ENCODE assay signal across 18 cellular contexts in genomic region chr14:95421741-95422140, GRCh38.
A peak's percentile ranks its signal among the peaks of the same experiment; 100 is the strongest.
DNase-seq lines count a peak whose midpoint lies in the region; ATAC-seq, FAIRE-seq and TF ChIP-seq lines count a peak whose summit lies in the region.
"Had no signal": no experiment of that assay in that cellular context is flagged by ENCODE, and none has a peak within 500 bp of the region (broad histone marks: within the 10 kb centered on the region; RNA-seq: fewer than 3 reads in every experiment).

No MANE protein-coding gene starts in this region.

- no peaks in the 10 kb centered on the region for H3K4me1 ChIP-seq in HEK293 (ENCODE audit: control insufficient read depth, insufficient read depth, low read length)
- H3K4me1 ChIP-seq in H1 (replicated peaks in 1 of 4; ENCODE audit: control insufficient read depth in 3 of 4, insufficient read depth in 4 of 4, low read length in 3 of 4) = no peaks in the 10 kb centered on the region
- no peaks in the 10 kb centered on the region for H3K4me1 ChIP-seq in trophoblast cell (ENCODE audit: control insufficient read depth in 1 of 2, insufficient read depth in 2 of 2, low read length in 2 of 2)
- H3K4me1 ChIP-seq: A549, BE2C, HAP-1 had no signal

- no peak overlapping the region for H4K5ac ChIP-seq in H1 (ENCODE audit: insufficient read length, low read depth, low read length)

- H3K9ac ChIP-seq in H1 (replicated peaks in 1 of 4; ENCODE audit: extremely low read depth in 1 of 4, low read depth in 3 of 4, low read length in 3 of 4) (no peak overlapping the region), trophoblast cell (ENCODE audit: low read length) (no peak overlapping the region)

- FAIRE-seq in H1 (lab: Jason Lieb, UNC) = no peak
- FAIRE-seq: A549, G401.6, GM12891, GM19239 had no signal

- no peak overlapping the region for H2BK5ac ChIP-seq in H1 (ENCODE audit: low read depth, low read length)
- no peak overlapping the region for H2BK5ac ChIP-seq in trophoblast cell (ENCODE audit: low read depth, low read length, poor library complexity)

- H2BK12ac ChIP-seq in H1 (ENCODE audit: low read depth, low read length) (no peak overlapping the region), trophoblast cell (ENCODE audit: low read length) (no peak overlapping the region)

- TF ChIP-seq CTCF in HEK293 (tag by site-specific recombination; IDR thresholded peaks at IDR 0.05) = no peak
- no peak for TF ChIP-seq CTCF in H1 (IDR thresholded peaks at IDR 0.05; ENCODE audit: control extremely low read depth in 1 of 3, insufficient read depth in 1 of 3, low read depth in 1 of 3, low read length in 3 of 3)

- H4K91ac ChIP-seq in H1 (replicated peaks; ENCODE audit: insufficient read length, low read length) = no peak overlapping the region
- H4K91ac ChIP-seq in trophoblast cell (ENCODE audit: low read depth, low read length) = no peak overlapping the region

- H2BK120ac ChIP-seq in H1 (replicated peaks; ENCODE audit: low read depth, low read length) = no peak overlapping the region
- no peak overlapping the region for H2BK120ac ChIP-seq in trophoblast cell (ENCODE audit: insufficient read depth, low read length, poor library complexity)

- TF ChIP-seq POLR2A in H1 (IDR thresholded peaks at IDR 0.05; ENCODE audit: control extremely low read depth in 1 of 2, low read depth in 2 of 2, low read length in 2 of 2) = no peak

- no peak overlapping the region for H4K12ac ChIP-seq in trophoblast cell (ENCODE audit: low read depth, low read length)

- H2BK20ac ChIP-seq in H1 (ENCODE audit: low read length) = no peak overlapping the region

- H3K36me3 ChIP-seq in HEK293 (ENCODE audit: control insufficient read depth in 2 of 2, insufficient read depth in 1 of 2, low read length in 2 of 2) = no peaks in the 10 kb centered on the region
- H3K36me3 ChIP-seq in H1 (ENCODE audit: control insufficient read depth in 2 of 4, insufficient read depth in 4 of 4, low read length in 3 of 4) = no peaks in the 10 kb centered on the region
- H3K36me3 ChIP-seq in trophoblast cell (ENCODE audit: control insufficient read depth in 1 of 2, insufficient read depth in 2 of 2, low read length in 2 of 2) = no peaks in the 10 kb centered on the region
- H3K36me3 ChIP-seq: BE2C, HAP-1 had no signal

- no peak overlapping the region for H3K56ac ChIP-seq in H1 (replicated peaks; ENCODE audit: insufficient read length, low read depth, low read length)

- no peak overlapping the region for H3K4me2 ChIP-seq in H1 (ENCODE audit: insufficient read depth in 1 of 2, low read depth in 2 of 2, low read length in 2 of 2)
- no peak overlapping the region for H3K4me2 ChIP-seq in trophoblast cell (ENCODE audit: low read length)
- H3K4me2 ChIP-seq: A549 had no signal

- H3K23ac ChIP-seq in H1 (ENCODE audit: insufficient read length) (no peak overlapping the region), trophoblast cell (ENCODE audit: low read length) (no peak overlapping the region)

- no peak overlapping the region for H3K4me3 ChIP-seq in HEK293 (ENCODE audit: low read depth, low read length)
- no peak overlapping the region for H3K4me3 ChIP-seq in H1 (ENCODE audit: extremely low read depth in 1 of 4, insufficient read depth in 2 of 4, low read depth in 3 of 4, low read length in 4 of 4)
- H3K4me3 ChIP-seq in trophoblast cell (ENCODE audit: low read depth, low read length) = no peak overlapping the region
- H3K4me3 ChIP-seq: A549, HAP-1 had no signal

- no peak for TF ChIP-seq RAD21 in H1 (IDR thresholded peaks at IDR 0.05 in 1 of 2, conservative IDR thresholded peaks at IDR 0.05 in 1 of 2; ENCODE audit: low read depth in 2 of 2, low read length in 2 of 2)

- H3K23me2 ChIP-seq in H1 (ENCODE audit: low read depth, low read length) = peaks cover 3% of the 10 kb centered on the region; the same call in 1 of the 2 replicates

- peak; percentile 1 for DNase-seq in RPMI7951 (ENCODE audit: low read depth)
- DNase-seq in H1 (ENCODE audit: low read depth in 1 of 2, low spot score in 2 of 2) = no peak
- DNase-seq in trophoblast cell = peak; percentile 52 to 74
- no peak for DNase-seq in NCI-H226
- no peak for DNase-seq in NCI-H1436 (lab: John Stamatoyannopoulos, UW)
- DNase-seq: BE2C; CD4-positive, alpha-beta memory T cell; DMS79; GOT3; HFFc6 had no signal

- H3K9me3 ChIP-seq in HEK293 (ENCODE audit: control insufficient read depth, insufficient read depth, low read depth, low read length) = no peaks in the 10 kb centered on the region
- 0 out of 4 replicates have a peak, but pooled peaks cover 0 to 4% of the 10 kb centered on the region in 2 experiments for H3K9me3 ChIP-seq in H1 (ENCODE audit: insufficient read depth in 2 of 2, low read depth in 1 of 2, low read length in 1 of 2)
- peaks cover 4% of the 10 kb centered on the region for H3K9me3 ChIP-seq in trophoblast cell (ENCODE audit: insufficient read depth, low read depth, low read length)
- H3K9me3 ChIP-seq: A549, BE2C, HAP-1 had no signal

- H4K8ac ChIP-seq in H1 (ENCODE audit: extremely low read depth, insufficient read depth, low read length) (no peak overlapping the region), trophoblast cell (ENCODE audit: low read depth, low read length) (no peak overlapping the region)

- H2BK15ac ChIP-seq in H1 (ENCODE audit: low read length) = no peak overlapping the region

- no peak for ATAC-seq in HG03520 (IDR thresholded peaks at IDR 0.05; ENCODE audit: unreplicated experiment)
- ATAC-seq: A549 had no signal

- H3K27me3 ChIP-seq in H1 (replicated peaks in 1 of 4; ENCODE audit: control insufficient read depth in 3 of 4, extremely low read depth in 1 of 4, insufficient read depth in 3 of 4, low read length in 3 of 4) (no peaks in the 10 kb centered on the region; a peak in 2 of 7 replicates), trophoblast cell (ENCODE audit: insufficient read depth, low read length) (no peaks in the 10 kb centered on the region)
- H3K27me3 ChIP-seq: BE2C had no signal

- H2AK5ac ChIP-seq in H1 (ENCODE audit: low read depth, low read length) = 0 out of 2 replicates have a peak overlapping the region, but pooled peaks have one; percentile 4
- no peak overlapping the region for H2AK5ac ChIP-seq in trophoblast cell (ENCODE audit: low read length)

- H3K14ac ChIP-seq in H1 (ENCODE audit: insufficient read length) (no peak overlapping the region), trophoblast cell (ENCODE audit: low read length) (no peak overlapping the region)

- H4K20me1 ChIP-seq in H1 (replicated peaks in 1 of 2; ENCODE audit: control insufficient read depth in 1 of 2, insufficient read depth in 2 of 2, low read length in 2 of 2) = no peaks in the 10 kb centered on the region

- H3K79me1 ChIP-seq in H1 (ENCODE audit: low read depth, low read length) (no peaks in the 10 kb centered on the region), trophoblast cell (ENCODE audit: low read length) (no peaks in the 10 kb centered on the region)

- H3K18ac ChIP-seq in H1 (ENCODE audit: extremely low read depth, low read length) = no peak overlapping the region
- no peak overlapping the region for H3K18ac ChIP-seq in trophoblast cell (ENCODE audit: low read length)

- H3K27ac ChIP-seq in HEK293 (ENCODE audit: extremely low read depth, low read depth, low read length) (no peak overlapping the region), H1 (ENCODE audit: low read depth, low read length) (no peak overlapping the region), trophoblast cell (ENCODE audit: low read depth, low read length) (no peak overlapping the region)
- H3K27ac ChIP-seq: A549, C4-2B had no signal

- POLR2A ChIA-PET in HEK293 (lab: Yijun Ruan, JAX) (no interaction called here), H1 (lab: Charles Lee; ENCODE audit: partially characterized antibody) (no interaction called here)

- no peak overlapping the region for H3K4ac ChIP-seq in H1 (replicated peaks; ENCODE audit: insufficient read length, low read depth, low read length)
- H3K4ac ChIP-seq in trophoblast cell (ENCODE audit: low read depth, low read length) = no peak overlapping the region

- 91% methylated on average over 8 of the region's 8 CpGs; no CpG with 5 or more reads in 1 of the 2 experiments for WGBS in H1 (ENCODE audit: extremely low coverage in 1 of 2, insufficient coverage in 1 of 2, insufficient read length in 1 of 2, insufficient replicate concordance in 2 of 2, low coverage in 1 of 2, low lambda C conversion rate in 2 of 2, missing lambda C conversion rate in 1 of 2), 2 experiments
- no CpG with 5 or more reads among the region's 8 CpGs for WGBS in trophoblast cell (ENCODE audit: extremely low coverage, insufficient coverage, insufficient read length)

- H3K79me2 ChIP-seq in H1 (ENCODE audit: control insufficient read depth in 1 of 2, insufficient read depth in 2 of 2, low read length in 2 of 2) (no peaks in the 10 kb centered on the region), trophoblast cell (ENCODE audit: control insufficient read depth, insufficient read depth, low read length, poor library complexity) (no peaks in the 10 kb centered on the region)

- no peak overlapping the region for H2AFZ ChIP-seq in H1 (ENCODE audit: low read length)
- H2AFZ ChIP-seq in trophoblast cell (ENCODE audit: insufficient read depth, low read length, poor library complexity) = no peak overlapping the region

- CTCF ChIA-PET in HEK293 (lab: Yijun Ruan, JAX) (interaction anchor here (1.1 kb wide), 1 partner anchor 10 kb away, joined by 3 read pairs; no protein-coding TSS in a partner anchor), H1 (lab: Charles Lee; ENCODE audit: partially characterized antibody) (interaction anchor here (0.5 to 1.1 kb wide), 2 partner anchors 21 to 22 kb away, joined by 3 to 4 read pairs; no protein-coding TSS in a partner anchor)

- no peak for TF ChIP-seq EP300 in H1 (IDR thresholded peaks at IDR 0.05; ENCODE audit: borderline replicate concordance in 1 of 2, low read depth in 2 of 2, low read length in 2 of 2)

TF ChIP-seq in HEK293, 187 proteins besides CTCF, POLR2A, EP300 and RAD21:
- peak; percentile 71 for TF ChIP-seq ZNF623 (tag by site-specific recombination; IDR thresholded peaks at IDR 0.05)
- TF ChIP-seq ZNF561 (tag by site-specific recombination; IDR thresholded peaks at IDR 0.05; ENCODE audit: borderline replicate concordance) = no peak
TF ChIP-seq in HEK293: peak in this region for 1.

TF ChIP-seq in H1, 55 proteins besides CTCF, POLR2A, EP300 and RAD21 (continues in another document):
- TF ChIP-seq KDM4A (IDR thresholded peaks at IDR 0.05; ENCODE audit: low read depth, low read length, severe bottlenecking) = no peak

Comparison
In these comparisons a context has a peak if more than half of its experiments do, and no peak if none do; other contexts are left out.
1. DNase-seq: peak in RPMI7951 (single experiment) and trophoblast cell (2 of 2); none in H1 (0 of 2), NCI-H226 (single experiment) and NCI-H1436 (single experiment).